11 cellular contexts compared by ENCODE assay signal in genomic region chr7:151694828-151695580, GRCh38.
DNase-seq lines count a peak whose midpoint lies in the region; ATAC-seq and TF ChIP-seq lines count a peak whose summit lies in the region.
"Had no signal": no experiment of that assay in that cellular context is flagged by ENCODE, and none has a peak within 500 bp of the region (broad histone marks: within the 10 kb centered on the region; RNA-seq: fewer than 3 reads in every experiment).

No MANE protein-coding gene starts in this region.

- H3K79me2 ChIP-seq in SK-N-SH (ENCODE audit: insufficient read depth), result no peaks in the 10 kb centered on the region

- WGBS in SK-N-SH (ENCODE audit: low lambda C conversion rate), result 72% methylated on average over 15 of the region's 15 CpGs
- 39% methylated on average over 6 of the region's 15 CpGs for WGBS in suprapubic skin

- H2AFZ ChIP-seq in SK-N-SH (ENCODE audit: low read depth), result no peak overlapping the region

- H4K20me1 ChIP-seq in SK-N-SH (ENCODE audit: insufficient read depth), result no peaks in the 10 kb centered on the region

- no peak overlapping the region for H3K9ac ChIP-seq in SK-N-SH

- H3K4me1 ChIP-seq in SK-N-SH (ENCODE audit: control insufficient read depth in 1 of 2, insufficient read depth in 2 of 2, low read depth in 1 of 2, low read length in 1 of 2) (peaks cover 18 to 34% of the 10 kb centered on the region in 2 experiments; a peak in 3 of 4 replicates), suprapubic skin (peaks cover 36% of the 10 kb centered on the region)

- no peaks in the 10 kb centered on the region for H3K27me3 ChIP-seq in SK-N-SH (ENCODE audit: insufficient read depth)
- no peaks in the 10 kb centered on the region for H3K27me3 ChIP-seq in layer of hippocampus (ENCODE audit: control insufficient read depth, insufficient read depth, low read length)
- no peaks in the 10 kb centered on the region for H3K27me3 ChIP-seq in suprapubic skin

- TF ChIP-seq CTCF in SK-N-SH (IDR thresholded peaks at IDR 0.05) (no peak), suprapubic skin (IDR thresholded peaks at IDR 0.05) (no peak)

- H3F3A ChIP-seq in SK-N-SH (replicated peaks; ENCODE audit: insufficient read depth), result peaks cover 22% of the 10 kb centered on the region

- DNase-seq in DMS53 (lab: John Stamatoyannopoulos, UW) (peak; percentile 42), DMS53 treated with DMSO at 0.1 percent for 48 hours (lab: John Stamatoyannopoulos, UW; ENCODE audit: unreplicated experiment) (no peak), SK-N-SH (peak; percentile 68), suprapubic skin (ENCODE audit: low spot score in 2 of 2) (peak in 1 of 2 donors; percentile 88), NCI-H774 (lab: John Stamatoyannopoulos, UW) (no peak), islet precursor cell (no peak)
- DNase-seq: NCI-H524, WERI-Rb-1 had no signal

- H3K9me3 ChIP-seq in SK-N-SH (no peaks in the 10 kb centered on the region), suprapubic skin (no peaks in the 10 kb centered on the region)

- no peaks in the 10 kb centered on the region for H3K9me2 ChIP-seq in SK-N-SH

- POLR2A ChIA-PET in SK-N-SH (lab: Yijun Ruan, JAX), result interaction anchor here (0.8 kb wide), 1 partner anchor 9 kb away, joined by 3 read pairs; no protein-coding TSS in a partner anchor

- H3K4me3 ChIP-seq in SK-N-SH (ENCODE audit: low read depth in 2 of 2, low read length in 1 of 2) (no peak overlapping the region), suprapubic skin (no peak overlapping the region)

- CTCF ChIA-PET in SK-N-SH (lab: Yijun Ruan, JAX), result interaction anchor here (0.6 to 7.0 kb wide), 8 partner anchors 9 to 68 kb away, joined by 3 to 45 read pairs (median 3); no protein-coding TSS in a partner anchor

- H3K4me2 ChIP-seq in SK-N-SH, result no peak overlapping the region

- TF ChIP-seq EP300 in SK-N-SH (IDR thresholded peaks at IDR 0.05; ENCODE audit: borderline replicate concordance in 1 of 2, low read depth in 1 of 2, low read length in 1 of 2) (no peak), suprapubic skin (IDR thresholded peaks at IDR 0.05) (no peak)

- no peaks in the 10 kb centered on the region for H3K36me3 ChIP-seq in SK-N-SH (replicated peaks in 1 of 2; ENCODE audit: control insufficient read depth in 1 of 2, insufficient read depth in 2 of 2, low read length in 1 of 2)
- no peaks in the 10 kb centered on the region for H3K36me3 ChIP-seq in suprapubic skin
- H3K36me3 ChIP-seq: WERI-Rb-1 had no signal

- TF ChIP-seq RAD21 in SK-N-SH (IDR thresholded peaks at IDR 0.05; ENCODE audit: low read length), result no peak

- no peak overlapping the region for H3K27ac ChIP-seq in SK-N-SH (ENCODE audit: low read depth in 2 of 2, low read length in 1 of 2)
- peak overlapping the region; percentile 77 for H3K27ac ChIP-seq in layer of hippocampus (ENCODE audit: low read depth, low read length)
- H3K27ac ChIP-seq in suprapubic skin, result peak overlapping the region; percentile 56
- H3K27ac ChIP-seq: 22Rv1, WERI-Rb-1 had no signal

- no peak for TF ChIP-seq POLR2A in suprapubic skin (IDR thresholded peaks at IDR 0.05)

- no peak for ATAC-seq in HG02938 (IDR thresholded peaks at IDR 0.05; ENCODE audit: unreplicated experiment)

TF ChIP-seq in SK-N-SH, 30 proteins besides CTCF, POLR2A, EP300 and RAD21:
- TF ChIP-seq TCF12 (IDR thresholded peaks at IDR 0.05) (peak; percentile 13; the same call in 1 of the 2 replicates), FOXJ3 (CRISPR knock-in tag; IDR thresholded peaks at IDR 0.05) (no peak)

Comparison
In these comparisons a context has a peak if more than half of its experiments do, and no peak if none do; other contexts are left out.
1. DNase-seq: peak in DMS53 (single experiment) and SK-N-SH (single experiment); none in DMS53 treated with DMSO at 0.1 percent for 48 hours (single experiment), NCI-H774 (single experiment) and islet precursor cell (single experiment).
2. H3K27ac ChIP-seq: peak in layer of hippocampus (single experiment) and suprapubic skin (single experiment); none in SK-N-SH (0 of 2).